ENCODE assay signal across 12 cellular contexts in genomic region chr14:99258341-99258781, GRCh38. TPM values are rescaled to one million over a fixed set of nuclear protein-coding genes. Genes with fewer than 3 reads are reported as not detected.
A peak's percentile ranks its signal among the peaks of the same experiment; 100 is the strongest.
DNase-seq lines count a peak whose midpoint lies in the region; ATAC-seq lines count a peak whose summit lies in the region.
"Had no signal": no experiment of that assay in that cellular context is flagged by ENCODE, and none has a peak within 500 bp of the region (broad histone marks: within the 10 kb centered on the region; RNA-seq: fewer than 3 reads in every experiment).

No MANE protein-coding gene starts in this region.

- H3K9me3 Mint-ChIP-seq in activated CD4-positive, alpha-beta T cell treated with anti-CD3 and anti-CD28 coated beads, Interleukin-2, amount 10 ng/mL, durations not matched to agents 7 days and 5 days: no peaks in the 10 kb centered on the region
- no peaks in the 10 kb centered on the region for H3K9me3 Mint-ChIP-seq in activated CD8-positive, alpha-beta T cell treated with anti-CD3 and anti-CD28 coated beads, Interleukin-2, amount 10 ng/mL, durations not matched to agents 7 days and 5 days (ENCODE audit: insufficient read depth)
- H3K9me3 Mint-ChIP-seq in stimulated activated naive CD8-positive, alpha-beta T cell treated with anti-CD3 and anti-CD28 coated beads, Interleukin-15, amount 100 ng/mL, for 72 hours: no peaks in the 10 kb centered on the region

- H3K4me1 Mint-ChIP-seq in activated CD4-positive, alpha-beta T cell treated with anti-CD3 and anti-CD28 coated beads, Interleukin-2, amount 10 ng/mL, durations not matched to agents 7 days and 5 days: peaks cover 91% of the 10 kb centered on the region
- peaks cover 97% of the 10 kb centered on the region for H3K4me1 Mint-ChIP-seq in activated CD8-positive, alpha-beta T cell treated with anti-CD3 and anti-CD28 coated beads, Interleukin-2, amount 10 ng/mL, durations not matched to agents 7 days and 5 days (ENCODE audit: low read depth)
- H3K4me1 Mint-ChIP-seq in stimulated activated naive CD8-positive, alpha-beta T cell treated with anti-CD3 and anti-CD28 coated beads, Interleukin-15, amount 100 ng/mL, for 72 hours: peaks cover 97% of the 10 kb centered on the region

- H3K4me3 Mint-ChIP-seq in activated CD4-positive, alpha-beta T cell treated with anti-CD3 and anti-CD28 coated beads, Interleukin-2, amount 10 ng/mL, durations not matched to agents 7 days and 5 days: peak overlapping the region; percentile 87
- H3K4me3 Mint-ChIP-seq in activated CD8-positive, alpha-beta T cell treated with anti-CD3 and anti-CD28 coated beads, Interleukin-2, amount 10 ng/mL, durations not matched to agents 7 days and 5 days: peak overlapping the region; percentile 88
- peak overlapping the region; percentile 97 to 98 for H3K4me3 Mint-ChIP-seq in stimulated activated naive CD8-positive, alpha-beta T cell treated with anti-CD3 and anti-CD28 coated beads, Interleukin-15, amount 100 ng/mL, for 72 hours

- DNase-seq in activated CD4-positive, alpha-beta T cell treated with anti-CD3 and anti-CD28 coated beads, Interleukin-2, amount 10 ng/mL, durations not matched to agents 7 days and 5 days: no peak
- no peak for DNase-seq in activated CD4-positive, alpha-beta T cell treated with anti-CD3 and anti-CD28 coated beads for 48 hours
- peak; percentile 22 for DNase-seq in activated CD8-positive, alpha-beta T cell treated with anti-CD3 and anti-CD28 coated beads, Interleukin-2, amount 10 ng/mL, durations not matched to agents 7 days and 5 days
- DNase-seq in iPS-NIHi11 (ENCODE audit: low spot score) (peak; percentile 44), superior temporal gyrus (ENCODE audit: extremely low spot score) (no peak)
- DNase-seq in stimulated activated naive CD8-positive, alpha-beta T cell treated with anti-CD3 and anti-CD28 coated beads, Interleukin-15, amount 100 ng/mL, for 72 hours: no peak
- DNase-seq: activated CD8-positive, alpha-beta memory T cell treated with anti-CD3 and anti-CD28 coated beads, Interleukin-2, amount 50 U/mL, for 48 hours; caudate nucleus; NCI-H345; T-helper 9 cell had no signal

- no peak for ATAC-seq in activated CD8-positive, alpha-beta T cell treated with anti-CD3 and anti-CD28 coated beads, Interleukin-2, amount 10 ng/mL, durations not matched to agents 7 days and 5 days
- ATAC-seq in stimulated activated naive CD8-positive, alpha-beta T cell treated with anti-CD3 and anti-CD28 coated beads, Interleukin-15, amount 100 ng/mL, for 72 hours: no peak
- ATAC-seq in HG02798 (IDR thresholded peaks at IDR 0.05; ENCODE audit: poor library complexity, unreplicated experiment) (no peak), HG03095 (IDR thresholded peaks at IDR 0.05; ENCODE audit: unreplicated experiment) (no peak)

- peak overlapping the region; percentile 99 for H3K27ac Mint-ChIP-seq in activated CD4-positive, alpha-beta T cell treated with anti-CD3 and anti-CD28 coated beads, Interleukin-2, amount 10 ng/mL, durations not matched to agents 7 days and 5 days
- peak overlapping the region; percentile 98 for H3K27ac Mint-ChIP-seq in activated CD8-positive, alpha-beta T cell treated with anti-CD3 and anti-CD28 coated beads, Interleukin-2, amount 10 ng/mL, durations not matched to agents 7 days and 5 days
- H3K27ac Mint-ChIP-seq in stimulated activated naive CD8-positive, alpha-beta T cell treated with anti-CD3 and anti-CD28 coated beads, Interleukin-15, amount 100 ng/mL, for 72 hours: peak overlapping the region; percentile 91 to 94

- POLR2A ChIA-PET in activated CD4-positive, alpha-beta T cell treated with anti-CD3 and anti-CD28 coated beads, Interleukin-2, amount 10 ng/mL, durations not matched to agents 7 days and 5 days (lab: Charles Lee): no interaction called here
- POLR2A ChIA-PET in activated CD8-positive, alpha-beta T cell treated with anti-CD3 and anti-CD28 coated beads, Interleukin-2, amount 10 ng/mL, durations not matched to agents 7 days and 5 days (lab: Charles Lee): interaction anchor here (0.7 to 20.3 kb wide), 4 partner anchors 8 to 21 kb away, joined by 3 to 767 read pairs (median 6); partner anchors contain the start of gene BCL11B

- H3K36me3 Mint-ChIP-seq in activated CD4-positive, alpha-beta T cell treated with anti-CD3 and anti-CD28 coated beads, Interleukin-2, amount 10 ng/mL, durations not matched to agents 7 days and 5 days (ENCODE audit: low read depth): peaks cover 91% of the 10 kb centered on the region
- peaks cover 89% of the 10 kb centered on the region for H3K36me3 Mint-ChIP-seq in activated CD8-positive, alpha-beta T cell treated with anti-CD3 and anti-CD28 coated beads, Interleukin-2, amount 10 ng/mL, durations not matched to agents 7 days and 5 days (ENCODE audit: low read depth)

- CTCF ChIA-PET in activated CD4-positive, alpha-beta T cell treated with anti-CD3 and anti-CD28 coated beads, Interleukin-2, amount 10 ng/mL, durations not matched to agents 7 days and 5 days (lab: Charles Lee): interaction anchor here (0.6 to 1.8 kb wide), 4 partner anchors 11 to 33 kb away, joined by 3 to 9 read pairs (median 4); no protein-coding TSS in a partner anchor
- CTCF ChIA-PET in activated CD8-positive, alpha-beta T cell treated with anti-CD3 and anti-CD28 coated beads, Interleukin-2, amount 10 ng/mL, durations not matched to agents 7 days and 5 days (lab: Charles Lee): interaction anchor here (1.0 to 5.6 kb wide), 5 partner anchors 8 to 66 kb away, joined by 3 to 41 read pairs (median 5); no protein-coding TSS in a partner anchor

- H3K27me3 Mint-ChIP-seq in activated CD4-positive, alpha-beta T cell treated with anti-CD3 and anti-CD28 coated beads, Interleukin-2, amount 10 ng/mL, durations not matched to agents 7 days and 5 days: no peaks in the 10 kb centered on the region
- no peaks in the 10 kb centered on the region for H3K27me3 Mint-ChIP-seq in activated CD8-positive, alpha-beta T cell treated with anti-CD3 and anti-CD28 coated beads, Interleukin-2, amount 10 ng/mL, durations not matched to agents 7 days and 5 days (ENCODE audit: low read depth)
- no peaks in the 10 kb centered on the region for H3K27me3 Mint-ChIP-seq in stimulated activated naive CD8-positive, alpha-beta T cell treated with anti-CD3 and anti-CD28 coated beads, Interleukin-15, amount 100 ng/mL, for 72 hours

RNA-seq across cellular contexts. Expression of gene BCL11B, which starts 13.6 kb away (rescaled TPM):
- total RNA-seq in activated CD4-positive, alpha-beta T cell treated with anti-CD3 and anti-CD28 coated beads, Interleukin-2, amount 10 ng/mL, durations not matched to agents 7 days and 5 days: 100 to 1,000 TPM; 115 to 116 TPM
- total RNA-seq in activated CD8-positive, alpha-beta T cell treated with anti-CD3 and anti-CD28 coated beads, Interleukin-2, amount 10 ng/mL, durations not matched to agents 7 days and 5 days: 10 to 100 TPM; 68.6 to 70.6 TPM

Comparison
In these comparisons a context has a peak if more than half of its experiments do, and no peak if none do; other contexts are left out.
1. DNase-seq: peak in activated CD8-positive, alpha-beta T cell treated with anti-CD3 and anti-CD28 coated beads, Interleukin-2, amount 10 ng/mL, durations not matched to agents 7 days and 5 days (single experiment) and iPS-NIHi11 (single experiment); none in activated CD4-positive, alpha-beta T cell treated with anti-CD3 and anti-CD28 coated beads, Interleukin-2, amount 10 ng/mL, durations not matched to agents 7 days and 5 days (single experiment), activated CD4-positive, alpha-beta T cell treated with anti-CD3 and anti-CD28 coated beads for 48 hours (single experiment), stimulated activated naive CD8-positive, alpha-beta T cell treated with anti-CD3 and anti-CD28 coated beads, Interleukin-15, amount 100 ng/mL, for 72 hours (0 of 2) and superior temporal gyrus (single experiment).
2. Peak in every context shown above with its lines, with median percentiles within 50 percentile points of each other: H3K27ac Mint-ChIP-seq and H3K4me3 Mint-ChIP-seq.